ENCODE assay signal across 18 cellular contexts in the genomic region with DNA sequence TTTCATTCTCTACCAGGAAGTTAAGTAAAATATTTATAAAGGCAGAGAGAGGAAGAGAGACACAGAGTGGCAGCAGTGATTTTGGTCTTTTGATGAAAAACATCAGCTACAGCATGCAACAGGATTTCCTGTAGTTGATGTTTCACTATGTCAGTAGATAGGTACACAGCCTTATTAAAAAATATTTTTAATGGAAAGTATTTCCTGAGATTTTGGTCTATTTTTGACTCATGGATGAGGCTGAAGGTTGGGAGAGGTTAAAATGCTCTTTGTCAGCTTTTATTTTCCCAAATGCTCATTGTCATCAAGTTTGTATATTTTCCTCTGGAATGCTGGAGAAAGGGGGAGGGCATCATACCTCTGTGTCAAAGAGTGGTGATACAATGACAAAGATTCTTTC.
DNase-seq lines count a peak whose midpoint lies in the region; FAIRE-seq and TF ChIP-seq lines count a peak whose summit lies in the region.
"Had no signal": no experiment of that assay in that cellular context is flagged by ENCODE, and none has a peak within 500 bp of the region (broad histone marks: within the 10 kb centered on the region; RNA-seq: fewer than 3 reads in every experiment).

No MANE protein-coding gene starts in this region.

- no peak overlapping the region for H3K9ac ChIP-seq in SU-DHL-6 (ENCODE audit: low read length)
- H3K9ac ChIP-seq in endothelial cell of umbilical vein (replicated peaks; ENCODE audit: extremely low read depth, insufficient read depth, low read length), result no peak overlapping the region
- H3K9ac ChIP-seq: BLaER1 had no signal

- H3K9me3 ChIP-seq in PC-9 (ENCODE audit: insufficient read depth, low read depth) (peaks cover 3% of the 10 kb centered on the region; the same call in 1 of the 2 replicates), SU-DHL-6 (ENCODE audit: insufficient read depth, low read length) (no peaks in the 10 kb centered on the region), endothelial cell of umbilical vein (replicated peaks; ENCODE audit: control insufficient read depth, insufficient read depth, low read length) (no peaks in the 10 kb centered on the region)
- H3K9me3 ChIP-seq: BLaER1 had no signal

- H3K36me3 ChIP-seq in PC-9 (ENCODE audit: low read depth), result no peaks in the 10 kb centered on the region
- H3K36me3 ChIP-seq in SU-DHL-6 (ENCODE audit: low read length), result no peaks in the 10 kb centered on the region
- H3K36me3 ChIP-seq in endothelial cell of umbilical vein (ENCODE audit: control insufficient read depth in 2 of 2, extremely low read depth in 1 of 2, insufficient read depth in 2 of 2, low read length in 2 of 2), result no peaks in the 10 kb centered on the region
- H3K36me3 ChIP-seq: BLaER1 had no signal

- H3F3A ChIP-seq in PC-9 (ENCODE audit: insufficient read depth, low read depth), result no peaks in the 10 kb centered on the region
- H3F3A ChIP-seq in SU-DHL-6 (ENCODE audit: insufficient read depth), result no peaks in the 10 kb centered on the region

- H3K79me2 ChIP-seq in PC-9 (ENCODE audit: low read depth), result no peaks in the 10 kb centered on the region
- no peaks in the 10 kb centered on the region for H3K79me2 ChIP-seq in SU-DHL-6 (ENCODE audit: insufficient read depth, low read length)
- no peaks in the 10 kb centered on the region for H3K79me2 ChIP-seq in endothelial cell of umbilical vein (ENCODE audit: control insufficient read depth, insufficient read depth, low read length)

- no peak for TF ChIP-seq POLR2A in endothelial cell of umbilical vein (IDR thresholded peaks at IDR 0.05; ENCODE audit: low read depth, low read length)

- H2AFZ ChIP-seq in PC-9 (peak overlapping the region; percentile 66; the same call in 1 of the 2 replicates), SU-DHL-6 (ENCODE audit: low read depth, low read length, severe bottlenecking) (peak overlapping the region; percentile 24), endothelial cell of umbilical vein (ENCODE audit: low read depth, low read length) (peak overlapping the region; percentile 50)
- H2AFZ ChIP-seq: GM23338 had no signal

- H3K4me1 ChIP-seq in PC-9 (replicated peaks; ENCODE audit: insufficient read depth) (no peaks in the 10 kb centered on the region), endothelial cell of umbilical vein (ENCODE audit: control insufficient read depth, extremely low read depth, insufficient read depth, low read length) (peaks cover 14% of the 10 kb centered on the region)
- H3K4me1 ChIP-seq: BLaER1 had no signal

- H3K27ac ChIP-seq in PC-9 (no peak overlapping the region), SU-DHL-6 (ENCODE audit: low read depth, low read length) (no peak overlapping the region), endothelial cell of umbilical vein (ENCODE audit: insufficient read depth, low read depth, low read length) (peak overlapping the region; percentile 17), substantia nigra (ENCODE audit: low read depth, low read length, poor library complexity, severe bottlenecking) (no peak overlapping the region)
- H3K27ac ChIP-seq: BLaER1, HL-60 had no signal

- intact Hi-C loops in PC-9 (cut with micrococcal nuclease; ENCODE audit: unreplicated experiment), result no loop called here
- intact Hi-C loops in endothelial cell of umbilical vein (cut with micrococcal nuclease), result loop anchor here (10.0 kb wide), 1 partner anchor 163 kb away; no protein-coding TSS in a partner anchor
- intact Hi-C loops in cardiac septum (cut with DNase I), result no loop called here

- H4K20me1 ChIP-seq in PC-9 (ENCODE audit: insufficient read depth) (no peaks in the 10 kb centered on the region), SU-DHL-6 (ENCODE audit: low read depth, low read length) (no peaks in the 10 kb centered on the region), endothelial cell of umbilical vein (replicated peaks; ENCODE audit: control insufficient read depth, extremely low read depth, insufficient read depth, low read length) (no peaks in the 10 kb centered on the region)
- H4K20me1 ChIP-seq: BLaER1 had no signal

- no peaks in the 10 kb centered on the region for H3K9me1 ChIP-seq in endothelial cell of umbilical vein (replicated peaks; ENCODE audit: control insufficient read depth, extremely low read depth, insufficient read depth, low read length)

- H3K27me3 ChIP-seq in PC-9 (ENCODE audit: insufficient read depth, low read depth) (no peaks in the 10 kb centered on the region), SU-DHL-6 (ENCODE audit: low read length) (no peaks in the 10 kb centered on the region), endothelial cell of umbilical vein (ENCODE audit: control insufficient read depth in 2 of 2, insufficient read depth in 2 of 2, low read length in 2 of 2) (no peaks in the 10 kb centered on the region)
- H3K27me3 ChIP-seq: BLaER1 had no signal

- CTCF ChIA-PET in PC-9 (lab: Charles Lee) (no interaction called here), endothelial cell of umbilical vein (lab: Charles Lee) (interaction anchor here (0.9 to 1.6 kb wide), 7 partner anchors 8 to 501 kb away, joined by 3 to 6 read pairs (median 3); no protein-coding TSS in a partner anchor)

- POLR2A ChIA-PET in PC-9 (lab: Charles Lee; ENCODE audit: unreplicated experiment) (no interaction called here), endothelial cell of umbilical vein (lab: Charles Lee) (no interaction called here)

- no peak overlapping the region for H3K4me3 ChIP-seq in PC-9
- H3K4me3 ChIP-seq in SU-DHL-6 (ENCODE audit: insufficient read depth, low read length, poor library complexity, severe bottlenecking), result no peak overlapping the region
- H3K4me3 ChIP-seq in endothelial cell of umbilical vein (replicated peaks in 1 of 3; ENCODE audit: insufficient read depth in 1 of 3, low read depth in 1 of 3, low read length in 3 of 3), result no peak overlapping the region
- H3K4me3 ChIP-seq: BLaER1, GM23338 had no signal

- dilution Hi-C loops in endothelial cell of umbilical vein (cut with MboI; ENCODE audit: extremely low pct_ligation_motif_present, low sequenced_read_pairs), result no loop called here

- no peak overlapping the region for H3K4me2 ChIP-seq in PC-9
- H3K4me2 ChIP-seq in SU-DHL-6 (ENCODE audit: low read depth, low read length, poor library complexity, severe bottlenecking), result no peak overlapping the region
- H3K4me2 ChIP-seq in endothelial cell of umbilical vein (ENCODE audit: insufficient read depth, low read length), result peak overlapping the region; percentile 59
- H3K4me2 ChIP-seq: BLaER1, GM23338 had no signal

- H3K9me2 ChIP-seq in PC-9 (ENCODE audit: insufficient read depth), result no peaks in the 10 kb centered on the region
- no peaks in the 10 kb centered on the region for H3K9me2 ChIP-seq in SU-DHL-6 (replicated peaks; ENCODE audit: insufficient read depth, low read length)

- no peak for TF ChIP-seq CTCF in PC-9 (conservative IDR thresholded peaks at IDR 0.05)
- TF ChIP-seq CTCF in SU-DHL-6 (IDR thresholded peaks at IDR 0.05; ENCODE audit: insufficient read depth, low read length, poor library complexity, severe bottlenecking), result no peak
- no peak for TF ChIP-seq CTCF in endothelial cell of umbilical vein (IDR thresholded peaks at IDR 0.05; ENCODE audit: extremely low read depth in 1 of 2, insufficient read depth in 1 of 2, low read depth in 1 of 2, low read length in 2 of 2)

- no peak for FAIRE-seq in endothelial cell of umbilical vein (lab: Jason Lieb, UNC)
- FAIRE-seq: H54 had no signal

- DNase-seq in PC-9 (no peak), endothelial cell of umbilical vein (ENCODE audit: low read depth, low spot score) (no peak), pons (ENCODE audit: low spot score) (peak; percentile 4), T1000 (lab: John Stamatoyannopoulos, UW) (no peak), substantia nigra (lab: John Stamatoyannopoulos, UW) (no peak), cardiac septum (ENCODE audit: low spot score) (no peak)
- no peak for DNase-seq in central memory CD4-positive, alpha-beta T cell
- DNase-seq: 8988T; Calu3; CD4-positive, alpha-beta memory T cell; DMS79 treated with DMSO at 0.1 percent for 48 hours; GF-D8; HCEC 1CT had no signal

- no TSS peak for BruUV-seq in PC-9 (replicated peaks; lab: Mats Ljungman, UMichigan)
- BruUV-seq in endothelial cell of umbilical vein (replicated peaks; lab: Mats Ljungman, UMichigan), result no TSS peak

TF ChIP-seq in endothelial cell of umbilical vein, 7 proteins besides CTCF, POLR2A, EP300 and RAD21:
- TF ChIP-seq EZH2 (IDR thresholded peaks at IDR 0.05; ENCODE audit: borderline replicate concordance, low read depth, low read length, severe bottlenecking), result no peak
- no peak for TF ChIP-seq MYC (IDR thresholded peaks at IDR 0.05; ENCODE audit: low read depth, low read length)
- no peak for TF ChIP-seq POLR2AphosphoS5 (IDR thresholded peaks at IDR 0.05; ENCODE audit: insufficient read depth, low read depth, low read length)
